Comparison of ENCODE assay signal across 16 cellular contexts in the genomic region with DNA sequence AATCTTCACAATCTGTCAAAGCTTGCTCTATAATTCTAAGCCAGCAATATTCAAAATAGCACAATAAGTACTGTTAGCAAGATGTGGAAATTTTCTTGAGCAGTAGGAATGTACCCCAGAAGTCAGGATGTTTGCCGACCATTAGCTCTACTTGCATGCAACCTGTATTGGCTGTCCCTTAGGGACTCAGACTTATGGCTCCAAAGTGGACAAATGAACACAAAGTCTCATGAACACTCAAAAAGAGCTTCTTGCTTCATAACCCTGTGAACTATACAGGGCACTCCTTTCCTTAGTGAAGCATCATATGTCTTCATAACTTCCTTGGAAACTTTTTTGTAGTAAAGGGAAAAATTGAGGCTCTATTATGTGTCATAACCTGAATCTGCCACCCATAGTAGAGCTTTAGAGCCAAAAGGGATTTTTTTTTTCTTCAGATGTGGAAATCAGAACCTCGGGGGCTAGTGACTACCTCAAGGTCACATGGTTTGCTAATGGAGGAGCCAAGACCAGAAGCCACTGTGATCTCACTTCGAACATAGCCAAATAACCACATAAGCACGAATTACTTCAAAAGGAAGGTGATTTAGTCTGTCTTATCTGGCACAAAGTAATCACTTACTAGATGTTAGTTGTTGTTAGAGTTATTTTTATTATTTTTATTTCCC. TPM values are rescaled to one million over a fixed set of nuclear protein-coding genes. Genes with fewer than 3 reads are reported as not detected.
DNase-seq lines count a peak whose midpoint lies in the region; ATAC-seq and TF ChIP-seq lines count a peak whose summit lies in the region.
"Had no signal": no experiment of that assay in that cellular context is flagged by ENCODE, and none has a peak within 500 bp of the region (broad histone marks: within the 10 kb centered on the region; RNA-seq: fewer than 3 reads in every experiment).

No MANE protein-coding gene starts in this region.

- no peaks in the 10 kb centered on the region for H3K36me3 ChIP-seq in smooth muscle cell (ENCODE audit: low read depth)

- H2AFZ ChIP-seq in smooth muscle cell (ENCODE audit: low read depth): peak overlapping the region; percentile 14
- H2AFZ ChIP-seq: PC-9 had no signal

- no peak overlapping the region for H3K27ac ChIP-seq in smooth muscle cell (ENCODE audit: low read depth)
- H3K27ac ChIP-seq: PC-9, psoas muscle had no signal

- H3K27me3 ChIP-seq in smooth muscle cell (ENCODE audit: low read depth): no peaks in the 10 kb centered on the region

- DNase-seq in ELR (ENCODE audit: low read depth): peak; percentile 48
- DNase-seq in OCI-M1 (lab: John Stamatoyannopoulos, UW): peak; percentile 30
- DNase-seq in fibroblast of mammary gland (ENCODE audit: low read depth): peak; percentile 84
- no peak for DNase-seq in smooth muscle cell (lab: John Stamatoyannopoulos, UW; ENCODE audit: unreplicated experiment)
- DNase-seq in DMS 273 treated with DMSO at 0.1 percent for 48 hours (lab: John Stamatoyannopoulos, UW): no peak
- no peak for DNase-seq in COLO668 (lab: John Stamatoyannopoulos, UW; ENCODE audit: unreplicated experiment)
- DNase-seq: activated CD4-positive, alpha-beta T cell treated with anti-CD3 and anti-CD28 coated beads for 1 hour; activated T-cell treated with anti-CD3 and anti-CD28 coated beads, Interleukin-2, amount 50 U/mL, for 1 hour; CD4-positive, alpha-beta memory T cell; effector memory CD8-positive, alpha-beta T cell; NCI-H1417; NCI-H446 treated with DMSO at 0.1 percent for 48 hours; PC-9; psoas muscle had no signal

- H4K20me1 ChIP-seq in smooth muscle cell (ENCODE audit: low read depth): no peaks in the 10 kb centered on the region

- no peaks in the 10 kb centered on the region for H3F3A ChIP-seq in smooth muscle cell (ENCODE audit: low read depth)

- no peaks in the 10 kb centered on the region for H3K9me3 ChIP-seq in smooth muscle cell (replicated peaks; ENCODE audit: low read depth)
- H3K9me3 ChIP-seq: psoas muscle had no signal

- no peaks in the 10 kb centered on the region for H3K79me2 ChIP-seq in smooth muscle cell (ENCODE audit: low read depth)

- ATAC-seq in GM19397 (IDR thresholded peaks at IDR 0.05; ENCODE audit: unreplicated experiment): no peak
- ATAC-seq: effector memory CD8-positive, alpha-beta T cell had no signal

- H3K4me1 ChIP-seq in smooth muscle cell (ENCODE audit: low read depth): no peaks in the 10 kb centered on the region
- H3K4me1 ChIP-seq: psoas muscle had no signal

- no peak overlapping the region for H3K4me2 ChIP-seq in smooth muscle cell
- H3K4me2 ChIP-seq: PC-9 had no signal

- H3K9ac ChIP-seq in smooth muscle cell (ENCODE audit: low read depth): no peak overlapping the region

- 72% methylated on average over 4 of the region's 4 CpGs for WGBS in smooth muscle cell (ENCODE audit: low lambda C conversion rate)

- H3K4me3 ChIP-seq in fibroblast of mammary gland (ENCODE audit: control insufficient read depth, low read depth, low read length): no peak overlapping the region
- no peak overlapping the region for H3K4me3 ChIP-seq in smooth muscle cell
- H3K4me3 ChIP-seq: PC-9, psoas muscle had no signal

- TF ChIP-seq CTCF in fibroblast of mammary gland (conservative IDR thresholded peaks at IDR 0.05; ENCODE audit: control insufficient read depth, insufficient read depth, low read depth, low read length): no peak
- no peak for TF ChIP-seq CTCF in smooth muscle cell (IDR thresholded peaks at IDR 0.05; ENCODE audit: borderline replicate concordance, insufficient read depth, poor library complexity, severe bottlenecking)

RNA-seq across cellular contexts. Expression of a gene that starts 54.6 kb away (rescaled TPM):
- total RNA-seq in smooth muscle cell: 11.3 and 14.2 TPM in 2 replicates
- polyA plus RNA-seq in smooth muscle cell: 0.77 and 3.9 TPM in 2 replicates
- polyA plus RNA-seq: CD4-positive, alpha-beta memory T cell; IgD-negative memory B cell had no signal

Comparison
In these comparisons a context has a peak if more than half of its experiments do, and no peak if none do; other contexts are left out.
1. DNase-seq: peak in ELR (single experiment), OCI-M1 (single experiment) and fibroblast of mammary gland (single experiment); none in smooth muscle cell (single experiment), DMS 273 treated with DMSO at 0.1 percent for 48 hours (single experiment) and COLO668 (single experiment).